ENCODE assay signal across 8 cellular contexts in the genomic region with DNA sequence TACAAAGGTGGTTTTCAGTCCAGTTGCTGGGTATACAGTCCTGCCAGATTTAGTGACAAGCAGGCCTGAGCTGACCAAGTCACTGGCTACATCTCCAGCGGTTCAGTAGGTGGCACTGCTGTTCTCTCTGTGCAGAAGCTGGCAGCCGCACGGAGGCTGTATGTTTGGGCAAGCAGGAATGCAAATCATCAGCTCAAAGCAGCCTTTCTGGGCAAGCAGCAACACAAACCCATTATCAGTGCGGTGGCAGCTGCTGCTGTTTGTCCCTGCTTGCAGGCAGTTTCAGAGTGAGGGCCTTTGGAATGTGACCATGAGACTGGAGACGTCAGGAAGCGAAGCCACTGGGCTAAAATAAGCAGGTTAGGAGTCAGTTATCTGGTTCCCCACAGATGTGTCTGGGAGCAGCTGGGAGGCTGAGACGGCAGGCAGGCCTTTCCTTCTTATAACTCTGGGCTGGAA.
A peak's percentile ranks its signal among the peaks of the same experiment; 100 is the strongest.
DNase-seq lines count a peak whose midpoint lies in the region; ATAC-seq, FAIRE-seq and TF ChIP-seq lines count a peak whose summit lies in the region.

No MANE protein-coding gene starts in this region.

- ATAC-seq in HG03378 (IDR thresholded peaks at IDR 0.05; ENCODE audit: unreplicated experiment): peak; percentile 100
- ATAC-seq in activated CD4-positive, CD25-positive, alpha-beta regulatory T cell treated with anti-CD3 and anti-CD28 coated beads, Interleukin-2, amount 50 U/mL, for 24 hours: peak; percentile 92 to 96
- ATAC-seq in left colon: peak; percentile 98

- intact Hi-C loops in left colon (cut with DNase I, micrococcal nuclease): loop anchor here in 1 of 2 donors (5.0 kb wide), 1 partner anchor 143 kb away; no protein-coding TSS in a partner anchor

- peak; percentile 95 for FAIRE-seq in GM19239 (lab: Jason Lieb, UNC)

- peak; percentile 65 for DNase-seq in BJ (ENCODE audit: low read depth)
- peak; percentile 68 for DNase-seq in GM19239 (ENCODE audit: insufficient read length, low spot score)
- peak; percentile 58 to 90 for DNase-seq in NCI-H446 (lab: John Stamatoyannopoulos, UW)
- DNase-seq in cerebellar cortex (ENCODE audit: low spot score): peak; percentile 75
- peak; percentile 75 to 82 for DNase-seq in left colon
- DNase-seq in stimulated activated CD4-positive, alpha-beta T cell treated with anti-CD3 and anti-CD28 coated beads, Interleukin-1b, Interleukin-23, amount 100 ng/mL, for 48 hours: peak; percentile 77

- H3K4me3 ChIP-seq in BJ (ENCODE audit: low read depth, low read length): no peak overlapping the region

- H3K36me3 ChIP-seq in BJ (ENCODE audit: control insufficient read depth, insufficient read depth, low read length): no peaks in the 10 kb centered on the region

- no peaks in the 10 kb centered on the region for H3K27me3 ChIP-seq in BJ (ENCODE audit: control insufficient read depth, insufficient read depth, low read length)

- POLR2A ChIA-PET in BJ (lab: Charles Lee): interaction anchor here (0.5 to 1.0 kb wide), 3 partner anchors 145 to 626 kb away, joined by 3 to 5 read pairs (median 3); no protein-coding TSS in a partner anchor

- TF ChIP-seq CTCF in BJ (IDR thresholded peaks at IDR 0.05; ENCODE audit: insufficient read depth, low read depth, low read length): peak; percentile 90

- CTCF ChIA-PET in BJ (lab: Yijun Ruan, JAX): interaction anchor here (0.7 to 4.8 kb wide), 29 partner anchors 8 to 1165 kb away, joined by 3 to 56 read pairs (median 4); partner anchors contain the start of gene CITED2
